ENCODE assay signal across 32 cellular contexts in genomic region chr9:90271707-90272106, GRCh38.
"Had no signal": no experiment of that assay in that cellular context is flagged by ENCODE, and none has a peak within 500 bp of the region (broad histone marks: within the 10 kb centered on the region; RNA-seq: fewer than 3 reads in every experiment).

No MANE protein-coding gene starts in this region.

- DNase-seq: activated B cell treated with CpG ODN at 0.5 μM for 24 hours; activated CD4-positive, alpha-beta memory T cell treated with anti-CD3 and anti-CD28 coated beads for 36 hours; activated CD4-positive, alpha-beta T cell treated with anti-CD3 and anti-CD28 coated beads for 48 hours; activated CD4-positive, alpha-beta T cell treated with anti-CD3 and anti-CD28 coated beads, Interleukin-2, amount 50 U/mL, for 1 hour; activated CD8-positive, alpha-beta memory T cell treated with anti-CD3 and anti-CD28 coated beads, Interleukin-2, amount 10 ng/mL, durations not matched to agents 7 days and 5 days; activated CD8-positive, alpha-beta memory T cell treated with anti-CD3 and anti-CD28 coated beads, Interleukin-2, amount 50 U/mL, for 4 hours; activated CD8-positive, alpha-beta T cell treated with anti-CD3 and anti-CD28 coated beads, Interleukin-2, amount 10 ng/mL, durations not matched to agents 7 days and 5 days; activated effector memory CD4-positive, alpha-beta T cell treated with anti-CD3 and anti-CD28 coated beads, Interleukin-2, amount 50 U/mL, for 16 hours; activated naive CD4-positive, alpha-beta T cell treated with anti-CD3 and anti-CD28 coated beads for 36 hours; activated naive CD8-positive, alpha-beta T cell treated with anti-CD3 and anti-CD28 coated beads for 36 hours; activated naive CD8-positive, alpha-beta T cell treated with anti-CD3 and anti-CD28 coated beads, Interleukin-2, amount 50 U/mL, for 24 hours; activated T-cell treated with anti-CD3 and anti-CD28 coated beads, Interleukin-2, amount 50 U/mL, for 1 hour; activated T-cell treated with anti-CD3 and anti-CD28 coated beads, Interleukin-2, amount 50 U/mL, for 48 hours; adrenal gland; amygdala; aorta; central memory CD4-positive, alpha-beta T cell; cerebellar nuclear complex; dorsolateral prefrontal cortex; effector memory CD4-positive, alpha-beta T cell; endodermal cell; foreskin fibroblast; head of caudate nucleus; T-helper 1 cell; T-helper 17 cell; T1000; WERI-Rb-1 had no signal

- H3K4me3 ChIP-seq: adrenal gland, breast epithelium, cardiac muscle cell, coronary artery, dorsolateral prefrontal cortex had no signal

- ATAC-seq: activated CD4-positive, CD25-positive, alpha-beta regulatory T cell treated with anti-CD3 and anti-CD28 coated beads, Interleukin-2, amount 50 U/mL, for 24 hours; activated CD8-positive, alpha-beta memory T cell treated with anti-CD3 and anti-CD28 coated beads, Interleukin-2, amount 10 ng/mL, durations not matched to agents 7 days and 5 days; activated CD8-positive, alpha-beta T cell treated with anti-CD3 and anti-CD28 coated beads, Interleukin-2, amount 10 ng/mL, durations not matched to agents 7 days and 5 days; activated naive CD8-positive, alpha-beta T cell treated with anti-CD3 and anti-CD28 coated beads, Interleukin-2, amount 50 U/mL, for 24 hours; esophagus mucosa; T-helper 17 cell had no signal
